Comparison of ENCODE assay signal across 31 cellular contexts in genomic region chr2:187486241-187486640, GRCh38. TPM values are rescaled to one million over a fixed set of nuclear protein-coding genes. Genes with fewer than 3 reads are reported as not detected.
"Had no signal": no experiment of that assay in that cellular context is flagged by ENCODE, and none has a peak within 500 bp of the region (broad histone marks: within the 10 kb centered on the region; RNA-seq: fewer than 3 reads in every experiment).

No MANE protein-coding gene starts in this region.

- DNase-seq: Kasumi-1, KG1, MG63, MV-4-11, NCI-H1092, NCI-H1105, NCI-H1417 treated with DMSO at 0.1 percent for 48 hours, NCI-H1436 treated with DMSO at 0.1 percent for 48 hours, NCI-H1694 treated with DMSO at 0.1 percent for 48 hours, NCI-H187 treated with DMSO at 0.1 percent for 48 hours, NCI-H2029, NCI-H2081, NCI-H2171 treated with DMSO at 0.1 percent for 48 hours, NCI-H226, NCI-H446 treated with DMSO at 0.1 percent for 48 hours, NCI-H510A, NCI-H524, NCI-H526, NCI-H69, NCI-H748 treated with DMSO at 0.1 percent for 48 hours, NCI-H82, PC-9, SHP77, SIG-M5, SJCRH30 had no signal

- H3K4me1 ChIP-seq: SJCRH30 had no signal

- H3K4me2 ChIP-seq: PC-9 had no signal

- H3K9me3 ChIP-seq: MG63, SJCRH30 had no signal

- H3K36me3 ChIP-seq: MG63 had no signal

- H3K4me3 ChIP-seq: MG63, PC-9, SJCRH30, SK-N-MC had no signal

- H3K27ac ChIP-seq: PC-9, RWPE1, SJCRH30, SK-N-MC had no signal

- ATAC-seq: Panc1, Right ventricle myocardium inferior, SK-N-SH treated with all-trans-retinoic acid at 6 μM for 48 hours had no signal

- H3K27me3 ChIP-seq: MG63, SJCRH30 had no signal

- H2AFZ ChIP-seq: PC-9 had no signal

RNA-seq across cellular contexts. Expression of gene CALCRL, which starts 38.2 kb away (rescaled TPM):
- total RNA-seq: OCI-LY7 had no signal
